ENCODE assay signal across 12 cellular contexts in the genomic region with DNA sequence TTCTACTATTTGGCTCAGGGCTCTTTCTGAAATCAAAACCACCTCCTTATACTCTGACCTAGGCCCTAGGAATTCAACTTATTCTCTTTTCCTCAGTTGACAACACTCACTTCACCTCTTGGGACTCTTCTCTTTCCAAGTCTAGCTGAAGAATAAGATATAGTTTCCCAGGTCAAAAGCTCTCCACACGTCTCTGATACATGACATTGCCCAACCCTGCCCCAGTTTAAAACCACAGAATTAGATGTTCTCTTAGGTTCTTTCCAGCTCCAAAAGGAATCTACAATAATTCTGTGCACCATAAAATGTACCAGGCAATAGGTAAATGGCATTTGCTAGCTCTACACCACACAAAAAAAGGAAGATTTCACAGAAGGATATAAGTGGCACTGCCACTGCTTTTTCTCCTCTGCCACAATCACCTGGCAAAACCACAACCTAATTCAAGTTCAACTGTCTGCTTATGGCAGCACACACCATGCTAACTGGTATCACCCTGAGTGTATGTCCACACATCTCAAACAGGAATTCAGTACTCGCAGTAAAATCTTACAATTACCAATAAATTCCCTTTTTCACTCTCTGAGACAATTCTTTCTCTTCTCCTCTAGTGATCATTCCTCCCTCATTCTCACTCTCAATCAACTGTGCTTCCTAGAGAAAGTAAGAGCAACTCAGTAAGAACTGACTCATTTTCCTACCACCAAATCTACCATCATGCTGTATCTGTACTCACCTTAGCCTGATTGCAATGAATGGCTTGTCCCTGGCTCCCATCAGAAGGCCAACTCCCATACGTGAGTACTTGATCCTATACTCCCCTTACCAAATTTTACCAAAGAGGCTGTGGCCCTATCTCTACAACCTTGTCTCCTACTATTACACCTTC. TPM values are rescaled to one million over a fixed set of nuclear protein-coding genes. Genes with fewer than 3 reads are reported as not detected.
DNase-seq lines count a peak whose midpoint lies in the region; ATAC-seq and TF ChIP-seq lines count a peak whose summit lies in the region.
"Had no signal": no experiment of that assay in that cellular context is flagged by ENCODE, and none has a peak within 500 bp of the region (broad histone marks: within the 10 kb centered on the region; RNA-seq: fewer than 3 reads in every experiment).

No MANE protein-coding gene starts in this region.

- TF ChIP-seq CTCF in natural killer cell (IDR thresholded peaks at IDR 0.05) (no peak), HFFc6 (IDR thresholded peaks at IDR 0.05) (no peak)

- H3K36me3 Mint-ChIP-seq in activated CD8-positive, alpha-beta T cell treated with anti-CD3 and anti-CD28 coated beads, Interleukin-2, amount 10 ng/mL, durations not matched to agents 7 days and 5 days (ENCODE audit: low read depth) = peaks cover 45% of the 10 kb centered on the region
- H3K36me3 Mint-ChIP-seq in natural killer cell (no peaks in the 10 kb centered on the region), HFFc6 (ENCODE audit: low read depth) (peaks cover 11% of the 10 kb centered on the region)

- peaks cover 37% of the 10 kb centered on the region for H3K4me1 Mint-ChIP-seq in activated CD8-positive, alpha-beta T cell treated with anti-CD3 and anti-CD28 coated beads, Interleukin-2, amount 10 ng/mL, durations not matched to agents 7 days and 5 days (ENCODE audit: low read depth)
- H3K4me1 Mint-ChIP-seq in natural killer cell (peaks cover 39 to 42% of the 10 kb centered on the region in 2 donors), HFFc6 (ENCODE audit: low read depth) (no peaks in the 10 kb centered on the region)

- no peaks in the 10 kb centered on the region for H3K27me3 Mint-ChIP-seq in activated CD8-positive, alpha-beta T cell treated with anti-CD3 and anti-CD28 coated beads, Interleukin-2, amount 10 ng/mL, durations not matched to agents 7 days and 5 days (ENCODE audit: low read depth)
- H3K27me3 Mint-ChIP-seq in natural killer cell (ENCODE audit: low read depth in 2 of 2) = no peaks in the 10 kb centered on the region
- no peaks in the 10 kb centered on the region; the same call in 1 of the 2 replicates for H3K27me3 Mint-ChIP-seq in HFFc6 (ENCODE audit: insufficient read depth)

- peak overlapping the region; percentile 64 for H3K27ac Mint-ChIP-seq in activated CD8-positive, alpha-beta T cell treated with anti-CD3 and anti-CD28 coated beads, Interleukin-2, amount 10 ng/mL, durations not matched to agents 7 days and 5 days
- H3K27ac Mint-ChIP-seq in natural killer cell (peak overlapping the region; percentile 54 to 76), HFFc6 (no peak overlapping the region)

- CTCF ChIA-PET in activated CD8-positive, alpha-beta T cell treated with anti-CD3 and anti-CD28 coated beads, Interleukin-2, amount 10 ng/mL, durations not matched to agents 7 days and 5 days (lab: Charles Lee) = interaction anchor here (0.6 to 0.8 kb wide), 2 partner anchors 14 to 102 kb away, joined by 3 read pairs; no protein-coding TSS in a partner anchor

- POLR2A ChIA-PET in activated CD8-positive, alpha-beta T cell treated with anti-CD3 and anti-CD28 coated beads, Interleukin-2, amount 10 ng/mL, durations not matched to agents 7 days and 5 days (lab: Charles Lee) = interaction anchor here (0.5 to 1.1 kb wide), 3 partner anchors 25 to 464 kb away, joined by 3 read pairs; no protein-coding TSS in a partner anchor

- intact Hi-C loops in natural killer cell (cut with micrococcal nuclease) = loop anchor here (10.0 kb wide), 1 partner anchor 172 kb away; no protein-coding TSS in a partner anchor

- no peak overlapping the region for H3K4me3 Mint-ChIP-seq in activated CD8-positive, alpha-beta T cell treated with anti-CD3 and anti-CD28 coated beads, Interleukin-2, amount 10 ng/mL, durations not matched to agents 7 days and 5 days
- H3K4me3 Mint-ChIP-seq in natural killer cell (peak overlapping the region; percentile 32), HFFc6 (no peak overlapping the region)

- H3K9me3 Mint-ChIP-seq in activated CD8-positive, alpha-beta T cell treated with anti-CD3 and anti-CD28 coated beads, Interleukin-2, amount 10 ng/mL, durations not matched to agents 7 days and 5 days (ENCODE audit: insufficient read depth) = no peaks in the 10 kb centered on the region
- H3K9me3 Mint-ChIP-seq in natural killer cell = no peaks in the 10 kb centered on the region
- H3K9me3 Mint-ChIP-seq in HFFc6 = no peaks in the 10 kb centered on the region

- peak; percentile 10 for DNase-seq in GF-D8 (lab: John Stamatoyannopoulos, UW)
- no peak for DNase-seq in activated CD8-positive, alpha-beta T cell treated with anti-CD3 and anti-CD28 coated beads, Interleukin-2, amount 10 ng/mL, durations not matched to agents 7 days and 5 days
- DNase-seq in natural killer cell = no peak
- DNase-seq in Ammon's horn (ENCODE audit: low spot score) = no peak
- DNase-seq in HFFc6 = no peak
- DNase-seq: foreskin melanocyte, GM23248, NCI-H187, SW 1271, thyroid gland had no signal

- ATAC-seq in HG02759 (IDR thresholded peaks at IDR 0.05; ENCODE audit: unreplicated experiment) = peak; percentile 39
- peak; percentile 25 for ATAC-seq in activated CD8-positive, alpha-beta T cell treated with anti-CD3 and anti-CD28 coated beads, Interleukin-2, amount 10 ng/mL, durations not matched to agents 7 days and 5 days
- ATAC-seq in natural killer cell = peak in 2 of 3 donors; percentile 12 to 27
- no peak for ATAC-seq in HG02884 (IDR thresholded peaks at IDR 0.05; ENCODE audit: unreplicated experiment)

RNA-seq across cellular contexts. Expression of a gene that starts 27.3 kb away (rescaled TPM):
- 10 to 100 TPM; 50.5 to 54.1 TPM for total RNA-seq in activated CD8-positive, alpha-beta T cell treated with anti-CD3 and anti-CD28 coated beads, Interleukin-2, amount 10 ng/mL, durations not matched to agents 7 days and 5 days
- total RNA-seq in natural killer cell = 10 to 100 TPM; 46.1 to 62.2 (median 55.6) TPM
- total RNA-seq in HFFc6 (2021; fragmentation: NEBNext Ultra II Directional; extraction: Animal tissue kit (Norgen Biotek cat#: 25700)) = 10 to 100 TPM; 44.9 to 52.7 (median 47.4) TPM

RNA-seq across cellular contexts. Expression of a gene that starts 28.0 kb away (rescaled TPM):
- 100 to 1,000 TPM; 290 to 298 TPM for total RNA-seq in activated CD8-positive, alpha-beta T cell treated with anti-CD3 and anti-CD28 coated beads, Interleukin-2, amount 10 ng/mL, durations not matched to agents 7 days and 5 days
- total RNA-seq in natural killer cell = 100 to 1,000 TPM; 199 to 241 (median 224) TPM
- total RNA-seq in HFFc6 (2021; fragmentation: NEBNext Ultra II Directional; extraction: Animal tissue kit (Norgen Biotek cat#: 25700)) = 100 to 1,000 TPM; 108 to 137 (median 124) TPM
